In the genomic region with DNA sequence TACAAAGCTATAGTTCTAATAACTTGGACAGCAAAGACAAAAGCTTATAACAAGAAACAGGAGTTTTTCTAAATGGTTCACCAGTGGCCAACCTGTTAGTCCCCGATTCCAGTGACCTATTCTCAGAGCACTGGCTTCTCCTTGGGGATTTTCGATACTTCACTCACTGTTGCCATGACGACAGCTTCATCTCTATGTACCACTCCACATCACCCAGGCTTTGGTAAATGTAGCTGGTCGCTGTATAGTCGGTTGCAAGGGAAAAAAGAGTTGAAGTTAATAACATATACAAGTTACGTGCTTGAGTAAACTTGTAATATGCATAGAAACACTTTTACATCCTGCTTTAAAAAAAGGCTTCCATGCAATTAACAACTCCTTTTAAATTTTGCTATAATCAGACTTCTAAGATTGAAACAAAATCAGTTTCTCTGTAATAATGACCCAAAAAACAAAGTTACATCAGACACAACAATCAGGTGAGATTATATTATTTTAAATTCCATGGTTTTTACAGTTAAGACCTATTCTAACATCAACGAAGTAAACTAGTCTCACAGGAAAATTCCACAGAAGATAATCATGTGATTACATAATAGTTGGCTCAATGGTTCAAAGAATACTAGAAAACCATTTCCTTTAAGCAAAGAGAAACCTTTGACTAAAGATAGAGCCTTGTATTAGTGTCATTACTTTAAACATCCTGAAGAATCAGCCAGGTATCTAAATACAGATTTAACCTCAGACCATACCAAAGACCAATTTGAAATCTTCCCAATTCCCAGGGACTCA, we compare ENCODE assay signal across 8 cellular contexts. TPM values are rescaled to one million over a fixed set of nuclear protein-coding genes. Genes with fewer than 3 reads are reported as not detected.
DNase-seq lines count a peak whose midpoint lies in the region; ATAC-seq, FAIRE-seq and TF ChIP-seq lines count a peak whose summit lies in the region.

No MANE protein-coding gene starts in this region.

- no peak for TF ChIP-seq EP300 in K562 (IDR thresholded peaks at IDR 0.05; ENCODE audit: low read length)

- CTCF ChIA-PET in CD8-positive, alpha-beta T cell (lab: Charles Lee) = interaction anchor here (1.2 to 3.2 kb wide), 3 partner anchors 10 to 20 kb away, joined by 3 to 19 read pairs (median 4); no protein-coding TSS in a partner anchor
- CTCF ChIA-PET in K562 (lab: Yijun Ruan, JAX; ENCODE audit: low intra/inter-chr PET ratio) = no interaction called here

- peaks cover 78% of the 10 kb centered on the region for H3K36me3 Mint-ChIP-seq in CD8-positive, alpha-beta T cell

- peak overlapping the region; percentile 12 for H3K27ac ChIP-seq in CD8-positive, alpha-beta T cell (ENCODE audit: low read depth, low read length)
- no peak overlapping the region for H3K27ac ChIP-seq in K562 (ENCODE audit: extremely low read depth, low read depth, low read length)
- H3K27ac ChIP-seq in substantia nigra (ENCODE audit: low read depth, low read length, poor library complexity, severe bottlenecking) = no peak overlapping the region

- 52% methylated on average over 7 of the region's 7 CpGs for WGBS in K562 (ENCODE audit: insufficient coverage, low coverage, missing lambda C conversion rate)

- TF ChIP-seq RAD21 in K562 (CRISPR knock-in tag; conservative IDR thresholded peaks at IDR 0.05 in 1 of 2, IDR thresholded peaks at IDR 0.05 in 1 of 2) = no peak

- FAIRE-seq in K562 (lab: Jason Lieb, UNC) = peak; percentile 44

- no peaks in the 10 kb centered on the region for H3K27me3 Mint-ChIP-seq in CD8-positive, alpha-beta T cell (ENCODE audit: low read depth)

- no peak for TF ChIP-seq CTCF in CD8-positive, alpha-beta T cell (IDR thresholded peaks at IDR 0.05)
- TF ChIP-seq CTCF in K562 (IDR thresholded peaks at IDR 0.05 in 2 of 3, conservative IDR thresholded peaks at IDR 0.05 in 1 of 3; ENCODE audit: insufficient read depth in 2 of 3, low read depth in 1 of 3, low read length in 3 of 3) = no peak

- peak overlapping the region; percentile 44 for H3K4me2 ChIP-seq in K562 (ENCODE audit: insufficient read depth, low read length)

- TF ChIP-seq POLR2A in K562 (conservative IDR thresholded peaks at IDR 0.05) = no peak; the same call in 1 of the 2 replicates

- no peaks in the 10 kb centered on the region for H3K27me3 ChIP-seq in CD8-positive, alpha-beta T cell (ENCODE audit: insufficient read depth, low read length)
- no peaks in the 10 kb centered on the region for H3K27me3 ChIP-seq in K562 (ENCODE audit: control insufficient read depth in 2 of 2, insufficient read depth in 2 of 2, low read length in 2 of 2)
- no peaks in the 10 kb centered on the region for H3K27me3 ChIP-seq in mucosa of stomach (ENCODE audit: control insufficient read depth, insufficient read depth, low read length)

- H3K4me3 ChIP-seq in CD8-positive, alpha-beta T cell (ENCODE audit: low read depth, low read length) = peak overlapping the region; percentile 84
- H3K4me3 ChIP-seq in K562 = peak overlapping the region; percentile 91
- no peak overlapping the region for H3K4me3 ChIP-seq in mucosa of stomach (ENCODE audit: low read length)

- no peak overlapping the region for H2AFZ ChIP-seq in K562 (ENCODE audit: low read depth, low read length)

- H3K27ac Mint-ChIP-seq in CD8-positive, alpha-beta T cell = peak overlapping the region; percentile 14

- H4K20me1 ChIP-seq in K562 (replicated peaks; ENCODE audit: control insufficient read depth, insufficient read depth, low read length) = peaks cover 33% of the 10 kb centered on the region

- peaks cover 92% of the 10 kb centered on the region for H3K79me2 ChIP-seq in K562 (ENCODE audit: control insufficient read depth, insufficient read depth, low read length)

- H3K9ac ChIP-seq in K562 (ENCODE audit: insufficient read depth in 1 of 2, low read depth in 2 of 2, low read length in 2 of 2) (peak overlapping the region in 1 of 2 experiments; percentile 89; a peak in 1 of 4 replicates), mucosa of stomach (ENCODE audit: low read length) (peak overlapping the region; percentile 38)

- H3K9me3 ChIP-seq in CD8-positive, alpha-beta T cell (ENCODE audit: low read length) = no peaks in the 10 kb centered on the region
- no peaks in the 10 kb centered on the region for H3K9me3 ChIP-seq in K562 (replicated peaks; ENCODE audit: control insufficient read depth, insufficient read depth, low read depth, low read length)
- no peaks in the 10 kb centered on the region for H3K9me3 ChIP-seq in mucosa of stomach (ENCODE audit: control insufficient read depth, low read length)

- intact Hi-C loops in CD8-positive, alpha-beta T cell (cut with DNase I, micrococcal nuclease) = loop anchor here (1.0 to 5.0 kb wide), 2 partner anchors 8 to 480 kb away; no protein-coding TSS in a partner anchor
- intact Hi-C loops in K562 (cut with micrococcal nuclease) = no loop called here

- ATAC-seq in CD8-positive, alpha-beta T cell = no peak
- ATAC-seq in K562 = no peak
- ATAC-seq in HG02852 (IDR thresholded peaks at IDR 0.05; ENCODE audit: unreplicated experiment) = no peak

- H3K9me3 Mint-ChIP-seq in CD8-positive, alpha-beta T cell = no peaks in the 10 kb centered on the region

- POLR2A ChIA-PET in CD8-positive, alpha-beta T cell (lab: Charles Lee) = interaction anchor here (1.5 to 3.2 kb wide), 2 partner anchors 10 to 18 kb away, joined by 5 to 20 read pairs; no protein-coding TSS in a partner anchor
- POLR2A ChIA-PET in K562 (lab: Yijun Ruan, JAX) = interaction anchor here (0.8 to 3.8 kb wide), 6 partner anchors 8 to 90 kb away, joined by 3 to 38 read pairs (median 5); no protein-coding TSS in a partner anchor

- no TSS peak for BruUV-seq in K562 (replicated peaks; lab: Mats Ljungman, UMichigan)

- DNase-seq in CD8-positive, alpha-beta T cell = no peak
- peak; percentile 30 for DNase-seq in HT1080 (ENCODE audit: low read depth)
- peak in 2 of 4 experiments; percentile 35 to 41 for DNase-seq in K562 (ENCODE audit: extremely low read depth in 1 of 4, low spot score in 3 of 4)
- DNase-seq in GF-D8 (lab: John Stamatoyannopoulos, UW) = no peak
- no peak for DNase-seq in substantia nigra (lab: John Stamatoyannopoulos, UW)
- DNase-seq in AG08395 (ENCODE audit: low spot score) = no peak

- peaks cover 71% of the 10 kb centered on the region for H3K4me1 ChIP-seq in CD8-positive, alpha-beta T cell (ENCODE audit: insufficient read depth, low read length)
- peaks cover 5 to 17% of the 10 kb centered on the region in 2 experiments for H3K4me1 ChIP-seq in K562 (replicated peaks in 1 of 2; ENCODE audit: control insufficient read depth in 2 of 2, insufficient read depth in 2 of 2, low read length in 2 of 2)
- H3K4me1 ChIP-seq in mucosa of stomach (ENCODE audit: control insufficient read depth, insufficient read depth, low read length) = peaks cover 37% of the 10 kb centered on the region

- H3K36me3 ChIP-seq in CD8-positive, alpha-beta T cell (ENCODE audit: insufficient read depth, low read length) = peaks cover 55% of the 10 kb centered on the region
- H3K36me3 ChIP-seq in K562 (ENCODE audit: control insufficient read depth, insufficient read depth, low read length) = peaks cover 72% of the 10 kb centered on the region
- H3K36me3 ChIP-seq in mucosa of stomach (ENCODE audit: control insufficient read depth, insufficient read depth, low read length) = no peaks in the 10 kb centered on the region

- H3K9me1 ChIP-seq in K562 (ENCODE audit: control insufficient read depth, insufficient read depth, low read length) = no peaks in the 10 kb centered on the region

- peak overlapping the region; percentile 96 for H3K4me3 Mint-ChIP-seq in CD8-positive, alpha-beta T cell

- in situ Hi-C loops in K562 (cut with MboI) = no loop called here

- H3K4me1 Mint-ChIP-seq in CD8-positive, alpha-beta T cell (ENCODE audit: low read depth) = peaks cover 76% of the 10 kb centered on the region

TF ChIP-seq in K562, 482 proteins besides CTCF, POLR2A, EP300 and RAD21:
- TF ChIP-seq BMI1 (IDR thresholded peaks at IDR 0.05; ENCODE audit: low read length) (0 out of 2 replicates have a peak, but pooled peaks have one; percentile 37), RFX1 (IDR thresholded peaks at IDR 0.05) (peak; percentile 94), PCBP1 (IDR thresholded peaks at IDR 0.05; ENCODE audit: low read depth, low read length, poor library complexity, severe bottlenecking) (no peak), U2AF1 (optimal IDR thresholded peaks at IDR 0.05; ENCODE audit: low read depth, low read length) (peak; percentile 42), GTF2E2 (tag; IDR thresholded peaks at IDR 0.05) (0 out of 2 replicates have a peak, but pooled peaks have one; percentile 37), CSDE1 (IDR thresholded peaks at IDR 0.05) (peak in 1 of 2 experiments; percentile 44; a peak in 1 of 4 replicates), NFYB (IDR thresholded peaks at IDR 0.05; ENCODE audit: extremely low read depth, insufficient read length) (no peak), RCOR1 (IDR thresholded peaks at IDR 0.05; ENCODE audit: borderline replicate concordance in 1 of 2, low read depth in 2 of 2, low read length in 2 of 2) (0 out of 4 replicates have a peak, but pooled peaks of 1 of the 2 experiments have one; percentile 16), ZC3H4 (CRISPR knock-in tag; IDR thresholded peaks at IDR 0.05; ENCODE audit: borderline replicate concordance) (no peak), RBFOX2 (IDR thresholded peaks at IDR 0.05; ENCODE audit: low read depth, low read length) (peak; percentile 42; the same call in 1 of the 2 replicates)

RNA-seq across cellular contexts. Expression of a gene that starts 2.9 kb away (rescaled TPM):
- total RNA-seq in CD8-positive, alpha-beta T cell = 1,000 to 10,000 TPM; 1,161 to 1,206 TPM
- total RNA-seq in HT1080 (2014; rRNA removed; shearing (Covaris generic)) = 82.5 and 86.8 TPM in 2 replicates
- 30.7 and 31.3 TPM in 2 replicates for polyA plus RNA-seq in HT1080 (2015; cell fraction: cytosol; rRNA removed)
- polyA plus RNA-seq in HT1080 (2015; cell fraction: nucleus; rRNA removed) = 584 and 668 TPM in 2 replicates
- 412 and 933 TPM in 2 replicates for total RNA-seq in K562 (2011; cell fraction: chromatin; rRNA removed; ENCODE audit: low replicate concordance)
- 305 and 368 TPM in 2 replicates for total RNA-seq in K562 (2011; cell fraction: nucleolus; rRNA removed)
- 399 and 401 TPM in 2 replicates for total RNA-seq in K562 (2011; cell fraction: nucleoplasm; rRNA removed)
- total RNA-seq in K562 (2014; rRNA removed) (132 and 172 TPM in 2 replicates), K562 (2014; rRNA removed; fragmentation: Illumina TruSeq; extraction: Trizol) (124 and 133 TPM in 2 replicates), K562 (2015; rRNA removed; fragmentation: Illumina TruSeq; extraction: Trizol) (153 and 161 TPM in 2 replicates), K562 (2021) (112 and 126 TPM in 2 replicates)
- polyA plus RNA-seq in K562 (2011; rRNA removed) (186 and 201 TPM in 2 replicates), K562 (2014; fragmentation: Illumina TruSeq; extraction: Trizol) (77.7 and 107 TPM in 2 replicates), K562 (2014; fragmentation: Nextera tagmentation; extraction: Ambion mirVana) (10 to 100 TPM; 16.1 to 32.4 TPM), K562 (2014; rRNA removed) (134 and 154 TPM in 2 replicates)
- 57.8 and 58.8 TPM in 2 replicates for polyA plus RNA-seq in K562 (2011; cell fraction: cytosol; rRNA removed)
- polyA plus RNA-seq in K562 (2011; cell fraction: nucleus; rRNA removed) = 1,501 and 1,632 TPM in 2 replicates
- polyA plus RNA-seq in K562 (2012) = 70.5 and 112 TPM in 2 replicates
- polyA minus RNA-seq in K562 (2011; rRNA and poly(A)+ RNA removed) = 210 and 248 TPM in 2 replicates
- 78.9 and 112 TPM in 2 replicates for polyA minus RNA-seq in K562 (2011; cell fraction: cytosol; rRNA and poly(A)+ RNA removed)
- polyA minus RNA-seq in K562 (2011; cell fraction: nucleus; rRNA and poly(A)+ RNA removed) = 962 and 1,250 TPM in 2 replicates
